27 cellular contexts compared by ENCODE assay signal in the genomic region with DNA sequence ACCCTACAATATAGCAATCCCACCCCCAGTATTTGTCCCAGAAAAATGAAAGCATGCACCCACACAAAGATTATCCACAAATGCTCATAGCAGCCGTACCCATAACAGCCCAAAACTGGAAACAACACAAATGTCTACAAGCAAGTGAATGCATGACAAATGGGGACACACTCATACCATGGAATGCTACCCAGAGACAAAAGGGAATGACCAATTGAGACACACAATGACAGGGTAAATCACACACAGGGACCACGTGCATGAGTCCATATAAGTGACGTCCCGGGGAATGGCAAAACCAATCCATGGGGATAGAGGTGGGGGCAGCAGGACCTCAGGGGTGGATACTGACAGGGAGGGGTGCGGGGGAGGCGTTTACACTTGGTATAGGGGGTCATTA.
"Had no signal": no experiment of that assay in that cellular context is flagged by ENCODE, and none has a peak within 500 bp of the region (broad histone marks: within the 10 kb centered on the region; RNA-seq: fewer than 3 reads in every experiment).

No MANE protein-coding gene starts in this region.

- DNase-seq: activated CD4-positive, alpha-beta memory T cell treated with anti-CD3 and anti-CD28 coated beads for 36 hours; activated CD4-positive, alpha-beta T cell treated with anti-CD3 and anti-CD28 coated beads for 48 hours; activated CD8-positive, alpha-beta memory T cell treated with anti-CD3 and anti-CD28 coated beads, Interleukin-2, amount 50 U/mL, for 4 hours; activated gamma-delta T cell; activated naive CD4-positive, alpha-beta T cell treated with anti-CD3 and anti-CD28 coated beads, Interleukin-2, amount 10 ng/mL, durations not matched to agents 7 days and 5 days; activated naive CD8-positive, alpha-beta T cell treated with anti-CD3 and anti-CD28 coated beads, Interleukin-2, amount 10 ng/mL, durations not matched to agents 7 days and 5 days; activated T-cell treated with anti-CD3 and anti-CD28 coated beads, Interleukin-2, amount 50 U/mL, for 24 hours; amniotic stem cell; central memory CD4-positive, alpha-beta T cell; hippocampal formation; left cardiac atrium; left ventricle myocardium superior; mammary epithelial cell; midbrain; naive thymus-derived CD4-positive, alpha-beta T cell; occipital lobe; psoas muscle; stimulated activated CD4-positive, alpha-beta T cell treated with anti-CD3 and anti-CD28 coated beads, Interleukin-15, amount 100 ng/mL, for 24 hours; stimulated activated CD4-positive, alpha-beta T cell treated with anti-CD3 and anti-CD28 coated beads, Interleukin-2, amount 100 ng/mL, for 24 hours; stimulated activated naive B cell treated with anti-CD40 and anti-IgM and Interleukin-4, amounts not matched to agents 10 μg/mL and 1 μg/mL and 100 μg/mL, for 72 hours had no signal

- ATAC-seq: gastroesophageal sphincter; left cardiac atrium; left ventricle myocardium superior; naive thymus-derived CD4-positive, alpha-beta T cell; psoas muscle; stimulated activated naive B cell treated with anti-CD40 and anti-IgM and Interleukin-4, amounts not matched to agents 10 μg/mL and 1 μg/mL and 100 μg/mL, for 72 hours had no signal

- H3K27me3 ChIP-seq: gastroesophageal sphincter, suprapubic skin, tibial nerve had no signal

- H3K27ac ChIP-seq: gastroesophageal sphincter, parathyroid adenoma, psoas muscle, suprapubic skin, tibial nerve had no signal

- H3K36me3 ChIP-seq: gastroesophageal sphincter, suprapubic skin had no signal

- H3K9me3 ChIP-seq: gastroesophageal sphincter, psoas muscle, suprapubic skin, tibial nerve had no signal

- H2AFZ ChIP-seq: parathyroid adenoma had no signal

- FAIRE-seq: astrocyte, endothelial cell of umbilical vein, keratinocyte had no signal

- H3K4me3 ChIP-seq: gastroesophageal sphincter, psoas muscle, suprapubic skin, tibial nerve had no signal

- H3K9ac ChIP-seq: parathyroid adenoma had no signal
